ENCODE assay signal across 2 cellular contexts in the genomic region with DNA sequence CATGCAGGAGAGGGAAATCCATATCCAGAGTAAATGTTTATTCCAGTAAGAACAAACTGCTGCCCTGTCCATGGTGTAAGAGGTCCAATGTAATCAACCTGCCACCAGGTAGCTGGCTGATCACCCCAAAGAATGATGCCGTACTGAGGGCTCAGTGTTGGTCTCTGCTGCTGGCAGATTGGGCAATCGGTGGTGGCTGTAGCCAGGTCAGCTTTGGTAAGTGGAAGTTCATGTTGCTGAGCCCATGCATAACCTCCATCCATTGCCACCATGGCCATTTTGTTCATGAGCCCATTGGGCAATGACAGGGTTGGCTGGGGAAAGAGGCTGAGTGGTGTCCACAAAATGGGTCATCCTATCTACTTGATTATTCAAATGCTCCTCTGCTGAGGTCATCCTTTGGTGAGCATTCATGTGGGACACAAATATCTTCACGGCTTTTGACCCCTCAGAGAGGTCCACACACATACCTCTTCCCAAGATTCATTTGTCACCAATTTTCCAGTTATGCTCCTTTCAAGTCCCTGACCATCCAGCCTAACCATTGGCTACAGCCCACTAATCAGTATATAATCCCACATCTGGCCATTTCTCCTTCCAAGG.
TF ChIP-seq lines count a peak whose summit lies in the region.

No MANE protein-coding gene starts in this region.

TF ChIP-seq in SK-N-SH, 30 proteins besides CTCF, POLR2A, EP300 and RAD21 (continued from another document):
- TF ChIP-seq, protein P1, sequence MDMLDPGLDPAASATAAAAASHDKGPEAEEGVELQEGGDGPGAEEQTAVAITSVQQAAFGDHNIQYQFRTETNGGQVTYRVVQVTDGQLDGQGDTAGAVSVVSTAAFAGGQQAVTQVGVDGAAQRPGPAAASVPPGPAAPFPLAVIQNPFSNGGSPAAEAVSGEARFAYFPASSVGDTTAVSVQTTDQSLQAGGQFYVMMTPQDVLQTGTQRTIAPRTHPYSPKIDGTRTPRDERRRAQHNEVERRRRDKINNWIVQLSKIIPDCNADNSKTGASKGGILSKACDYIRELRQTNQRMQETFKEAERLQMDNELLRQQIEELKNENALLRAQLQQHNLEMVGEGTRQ (IDR thresholded peaks at IDR 0.05; ENCODE audit: borderline replicate concordance, low read depth, low read length), result no peak
- TF ChIP-seq, protein P2, sequence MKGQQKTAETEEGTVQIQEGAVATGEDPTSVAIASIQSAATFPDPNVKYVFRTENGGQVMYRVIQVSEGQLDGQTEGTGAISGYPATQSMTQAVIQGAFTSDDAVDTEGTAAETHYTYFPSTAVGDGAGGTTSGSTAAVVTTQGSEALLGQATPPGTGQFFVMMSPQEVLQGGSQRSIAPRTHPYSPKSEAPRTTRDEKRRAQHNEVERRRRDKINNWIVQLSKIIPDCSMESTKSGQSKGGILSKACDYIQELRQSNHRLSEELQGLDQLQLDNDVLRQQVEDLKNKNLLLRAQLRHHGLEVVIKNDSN (IDR thresholded peaks at IDR 0.05; ENCODE audit: borderline replicate concordance, low read depth), result no peak
- TF ChIP-seq NRF1 (IDR thresholded peaks at IDR 0.05; ENCODE audit: low read depth, low read length) (no peak), MEF2A (IDR thresholded peaks at IDR 0.05; ENCODE audit: borderline replicate concordance, low read depth) (no peak), ELF1 (IDR thresholded peaks at IDR 0.05) (no peak), RCOR1 (IDR thresholded peaks at IDR 0.05; ENCODE audit: low read length) (no peak), GATA2 (CRISPR knock-in tag; IDR thresholded peaks at IDR 0.05) (no peak), GABPA (IDR thresholded peaks at IDR 0.05; ENCODE audit: low read depth) (no peak), CHD2 (IDR thresholded peaks at IDR 0.05; ENCODE audit: low read length, partially characterized antibody) (no peak), FOXM1 (IDR thresholded peaks at IDR 0.05; ENCODE audit: low read depth) (no peak), TEAD4 (IDR thresholded peaks at IDR 0.05; ENCODE audit: borderline replicate concordance, insufficient read depth) (no peak), JUND (IDR thresholded peaks at IDR 0.05) (no peak), SIN3A (IDR thresholded peaks at IDR 0.05; ENCODE audit: borderline replicate concordance, low read depth, low read length) (no peak)
- TF ChIP-seq, protein P3, sequence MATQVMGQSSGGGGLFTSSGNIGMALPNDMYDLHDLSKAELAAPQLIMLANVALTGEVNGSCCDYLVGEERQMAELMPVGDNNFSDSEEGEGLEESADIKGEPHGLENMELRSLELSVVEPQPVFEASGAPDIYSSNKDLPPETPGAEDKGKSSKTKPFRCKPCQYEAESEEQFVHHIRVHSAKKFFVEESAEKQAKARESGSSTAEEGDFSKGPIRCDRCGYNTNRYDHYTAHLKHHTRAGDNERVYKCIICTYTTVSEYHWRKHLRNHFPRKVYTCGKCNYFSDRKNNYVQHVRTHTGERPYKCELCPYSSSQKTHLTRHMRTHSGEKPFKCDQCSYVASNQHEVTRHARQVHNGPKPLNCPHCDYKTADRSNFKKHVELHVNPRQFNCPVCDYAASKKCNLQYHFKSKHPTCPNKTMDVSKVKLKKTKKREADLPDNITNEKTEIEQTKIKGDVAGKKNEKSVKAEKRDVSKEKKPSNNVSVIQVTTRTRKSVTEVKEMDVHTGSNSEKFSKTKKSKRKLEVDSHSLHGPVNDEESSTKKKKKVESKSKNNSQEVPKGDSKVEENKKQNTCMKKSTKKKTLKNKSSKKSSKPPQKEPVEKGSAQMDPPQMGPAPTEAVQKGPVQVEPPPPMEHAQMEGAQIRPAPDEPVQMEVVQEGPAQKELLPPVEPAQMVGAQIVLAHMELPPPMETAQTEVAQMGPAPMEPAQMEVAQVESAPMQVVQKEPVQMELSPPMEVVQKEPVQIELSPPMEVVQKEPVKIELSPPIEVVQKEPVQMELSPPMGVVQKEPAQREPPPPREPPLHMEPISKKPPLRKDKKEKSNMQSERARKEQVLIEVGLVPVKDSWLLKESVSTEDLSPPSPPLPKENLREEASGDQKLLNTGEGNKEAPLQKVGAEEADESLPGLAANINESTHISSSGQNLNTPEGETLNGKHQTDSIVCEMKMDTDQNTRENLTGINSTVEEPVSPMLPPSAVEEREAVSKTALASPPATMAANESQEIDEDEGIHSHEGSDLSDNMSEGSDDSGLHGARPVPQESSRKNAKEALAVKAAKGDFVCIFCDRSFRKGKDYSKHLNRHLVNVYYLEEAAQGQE (IDR thresholded peaks at IDR 0.05; ENCODE audit: low read depth, low read length), result no peak
- TF ChIP-seq, protein P4, sequence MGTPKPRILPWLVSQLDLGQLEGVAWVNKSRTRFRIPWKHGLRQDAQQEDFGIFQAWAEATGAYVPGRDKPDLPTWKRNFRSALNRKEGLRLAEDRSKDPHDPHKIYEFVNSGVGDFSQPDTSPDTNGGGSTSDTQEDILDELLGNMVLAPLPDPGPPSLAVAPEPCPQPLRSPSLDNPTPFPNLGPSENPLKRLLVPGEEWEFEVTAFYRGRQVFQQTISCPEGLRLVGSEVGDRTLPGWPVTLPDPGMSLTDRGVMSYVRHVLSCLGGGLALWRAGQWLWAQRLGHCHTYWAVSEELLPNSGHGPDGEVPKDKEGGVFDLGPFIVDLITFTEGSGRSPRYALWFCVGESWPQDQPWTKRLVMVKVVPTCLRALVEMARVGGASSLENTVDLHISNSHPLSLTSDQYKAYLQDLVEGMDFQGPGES (IDR thresholded peaks at IDR 0.05; ENCODE audit: low read depth, low read length), result no peak

TF ChIP-seq in SK-N-SH treated with all-trans-retinoic acid at 6 μM for 48 hours, 23 proteins besides CTCF, POLR2A, EP300 and RAD21 (continued from another document):
- no peak for TF ChIP-seq ZNF565 (CRISPR knock-in tag; conservative IDR thresholded peaks at IDR 0.05; ENCODE audit: low read depth)
